13 cellular contexts compared by ENCODE assay signal in genomic region chr20:35893942-35894341, GRCh38.
DNase-seq lines count a peak whose midpoint lies in the region; ATAC-seq and TF ChIP-seq lines count a peak whose summit lies in the region.
"Had no signal": no experiment of that assay in that cellular context is flagged by ENCODE, and none has a peak within 500 bp of the region (broad histone marks: within the 10 kb centered on the region; RNA-seq: fewer than 3 reads in every experiment).

No MANE protein-coding gene starts in this region.

- H3F3A ChIP-seq in GM23338 (replicated peaks; ENCODE audit: low read depth) = no peaks in the 10 kb centered on the region

- CTCF ChIA-PET in GM10248 (lab: Yijun Ruan, JAX) = interaction anchor here (1.2 to 1.6 kb wide), 5 partner anchors 9 to 60 kb away, joined by 3 to 6 read pairs (median 4); partner anchors contain the start of gene SCAND1

- no peaks in the 10 kb centered on the region for H3K9me3 Mint-ChIP-seq in GM23338
- H3K9me3 Mint-ChIP-seq in endodermal cell = no peaks in the 10 kb centered on the region
- H3K9me3 Mint-ChIP-seq: nephron had no signal

- peaks cover 5% of the 10 kb centered on the region; the same call in 2 of the 3 replicates for H3K36me3 Mint-ChIP-seq in GM23338 (ENCODE audit: low read depth)
- H3K36me3 Mint-ChIP-seq in endodermal cell (ENCODE audit: low read depth) = peaks cover 31% of the 10 kb centered on the region

- H3K4me3 Mint-ChIP-seq in GM23338 (no peak overlapping the region), endodermal cell (no peak overlapping the region)
- H3K4me3 Mint-ChIP-seq: nephron had no signal

- no peak overlapping the region for H3K27ac ChIP-seq in vagina
- H3K27ac ChIP-seq in GM23338 (ENCODE audit: low read depth) = no peak overlapping the region
- H3K27ac ChIP-seq in endodermal cell (ENCODE audit: low read depth, low read length) = no peak overlapping the region
- H3K27ac ChIP-seq: esophagus squamous epithelium, SK-N-MC had no signal

- peaks cover 3% of the 10 kb centered on the region for H4K20me1 ChIP-seq in GM23338 (replicated peaks; ENCODE audit: insufficient read depth)

- no peak for TF ChIP-seq POLR2A in vagina (IDR thresholded peaks at IDR 0.05)

- intact Hi-C loops in vagina (cut with DNase I) = no loop called here

- no peaks in the 10 kb centered on the region for H3K9me2 ChIP-seq in GM23338 (ENCODE audit: insufficient read depth)

- H3K4me2 ChIP-seq in GM23338 = no peak overlapping the region

- H3K4me3 ChIP-seq in vagina (no peak overlapping the region), GM23338 (no peak overlapping the region), endodermal cell (ENCODE audit: low read length) (no peak overlapping the region)
- H3K4me3 ChIP-seq: esophagus squamous epithelium, SK-N-MC had no signal

- H3K27me3 ChIP-seq in vagina (no peaks in the 10 kb centered on the region), GM23338 (ENCODE audit: insufficient read depth) (no peaks in the 10 kb centered on the region), endodermal cell (ENCODE audit: control insufficient read depth, insufficient read depth, low read length, poor library complexity, severe bottlenecking) (no peaks in the 10 kb centered on the region)
- H3K27me3 ChIP-seq: esophagus squamous epithelium had no signal

- H3K36me3 ChIP-seq in vagina = no peaks in the 10 kb centered on the region
- H3K36me3 ChIP-seq in GM23338 (ENCODE audit: insufficient read depth) = no peaks in the 10 kb centered on the region
- peaks cover 19% of the 10 kb centered on the region for H3K36me3 ChIP-seq in endodermal cell (ENCODE audit: control insufficient read depth, insufficient read depth, low read length)

- no peak overlapping the region for H2AFZ ChIP-seq in GM23338

- TF ChIP-seq CTCF in GM10248 (IDR thresholded peaks at IDR 0.05; ENCODE audit: control extremely low read depth, extremely low read depth, low read depth, missing control alignments) (no peak), vagina (IDR thresholded peaks at IDR 0.05) (no peak), GM23338 (conservative IDR thresholded peaks at IDR 0.05; ENCODE audit: low read depth in 2 of 2) (no peak), endodermal cell (conservative IDR thresholded peaks at IDR 0.05) (no peak)

- H3K4me1 ChIP-seq in vagina (peaks cover 6% of the 10 kb centered on the region), GM23338 (ENCODE audit: insufficient read depth) (no peaks in the 10 kb centered on the region), endodermal cell (ENCODE audit: control insufficient read depth, insufficient read depth, low read length) (no peaks in the 10 kb centered on the region)
- H3K4me1 ChIP-seq: esophagus squamous epithelium had no signal

- H3K27me3 Mint-ChIP-seq in GM23338 (ENCODE audit: insufficient read depth, low read depth, poor library complexity) = no peaks in the 10 kb centered on the region
- no peaks in the 10 kb centered on the region for H3K27me3 Mint-ChIP-seq in endodermal cell (ENCODE audit: insufficient read depth)

- WGBS in endodermal cell (ENCODE audit: insufficient coverage in 1 of 2, insufficient read length in 1 of 2), 2 experiments = 94 to 100% methylated on average over 2 to 3 of the region's 3 CpGs

- H3K4me1 Mint-ChIP-seq in GM23338 (no peaks in the 10 kb centered on the region), endodermal cell (no peaks in the 10 kb centered on the region)
- H3K4me1 Mint-ChIP-seq: nephron had no signal

- H3K79me2 ChIP-seq in GM23338 (replicated peaks; ENCODE audit: insufficient read depth) = no peaks in the 10 kb centered on the region; the same call in 1 of the 2 replicates

- H3K27ac Mint-ChIP-seq in GM23338 (no peak overlapping the region), endodermal cell (no peak overlapping the region)
- H3K27ac Mint-ChIP-seq: nephron had no signal

- POLR2A ChIA-PET in GM10248 (lab: Yijun Ruan, JAX) = no interaction called here

- ATAC-seq in GM19025 (IDR thresholded peaks at IDR 0.05; ENCODE audit: low read depth, unreplicated experiment) = peak; percentile 80
- ATAC-seq in HG02610 (IDR thresholded peaks at IDR 0.05; ENCODE audit: unreplicated experiment) = peak; percentile 94
- ATAC-seq in HG03565 (IDR thresholded peaks at IDR 0.05; ENCODE audit: unreplicated experiment) = peak; percentile 91
- no peak for ATAC-seq in GM23338

- H3K9me3 ChIP-seq in vagina = no peaks in the 10 kb centered on the region
- no peaks in the 10 kb centered on the region for H3K9me3 ChIP-seq in endodermal cell (ENCODE audit: control insufficient read depth, low read length)
- H3K9me3 ChIP-seq: esophagus squamous epithelium had no signal

- H3K9ac ChIP-seq in endodermal cell (ENCODE audit: extremely low read depth, low read length, poor library complexity, severe bottlenecking) = no peak overlapping the region

- DNase-seq in GM10248 (ENCODE audit: extremely low spot score) (peak; percentile 62), vagina (ENCODE audit: extremely low spot score in 2 of 2) (no peak), GM23338 (ENCODE audit: low spot score) (no peak), activated gamma-delta T cell treated with Interleukin-2 at 50 U/mL for 16 hours (no peak), endodermal cell (no peak)
- DNase-seq: esophagus squamous epithelium; NCI-H524 treated with DMSO at 0.1 percent for 48 hours; stimulated activated naive CD4-positive, alpha-beta T cell treated with Interleukin-2 at 50 U/mL for 16 hours had no signal

TF ChIP-seq in GM23338, 12 proteins besides CTCF, POLR2A, EP300 and RAD21:
- TF ChIP-seq ZNF462 (CRISPR knock-in tag; IDR thresholded peaks at IDR 0.05) (no peak), POLR2AphosphoS5 (IDR thresholded peaks at IDR 0.05; ENCODE audit: low read depth) (no peak), EZH2 (IDR thresholded peaks at IDR 0.05; ENCODE audit: low read depth, unreplicated experiment) (no peak), ZNF331 (CRISPR knock-in tag; IDR thresholded peaks at IDR 0.05; ENCODE audit: low read depth) (no peak), STAT1 (IDR thresholded peaks at IDR 0.05; ENCODE audit: unreplicated experiment) (no peak), EZH2phosphoT487 (IDR thresholded peaks at IDR 0.05; ENCODE audit: unreplicated experiment) (no peak), NANOG (IDR thresholded peaks at IDR 0.05; ENCODE audit: borderline replicate concordance) (no peak)
TF ChIP-seq in GM23338: peak in this region for 0.
